In genomic region chr4:85452073-85452764, GRCh38 we compare ENCODE assay signal across 25 cellular contexts. TPM values are rescaled to one million over a fixed set of nuclear protein-coding genes. Genes with fewer than 3 reads are reported as not detected.
A peak's percentile ranks its signal among the peaks of the same experiment; 100 is the strongest.
DNase-seq lines count a peak whose midpoint lies in the region; ATAC-seq and TF ChIP-seq lines count a peak whose summit lies in the region.
"Had no signal": no experiment of that assay in that cellular context is flagged by ENCODE, and none has a peak within 500 bp of the region (broad histone marks: within the 10 kb centered on the region; RNA-seq: fewer than 3 reads in every experiment).

No MANE protein-coding gene starts in this region.

- no peaks in the 10 kb centered on the region for H3K27me3 ChIP-seq in neural progenitor cell

- H3K9me3 ChIP-seq in neural progenitor cell (ENCODE audit: low read depth): no peaks in the 10 kb centered on the region

- no peak overlapping the region for H3K9ac ChIP-seq in neural progenitor cell

- H3K27me3 Mint-ChIP-seq in neural progenitor cell (ENCODE audit: insufficient read depth, low read depth): peaks cover 2% of the 10 kb centered on the region
- H3K27me3 Mint-ChIP-seq: B cell; CD4-positive, CD25-positive, alpha-beta regulatory T cell had no signal

- no peaks in the 10 kb centered on the region for H3K79me2 ChIP-seq in neural progenitor cell (ENCODE audit: low read depth)

- no peaks in the 10 kb centered on the region for H3K4me1 ChIP-seq in neural progenitor cell

- H3K9me3 Mint-ChIP-seq in neural progenitor cell: no peaks in the 10 kb centered on the region
- H3K9me3 Mint-ChIP-seq: HFFc6 had no signal

- H3K4me3 Mint-ChIP-seq in neural progenitor cell: no peak overlapping the region
- H3K4me3 Mint-ChIP-seq: B cell, HFFc6 had no signal

- H3K27ac Mint-ChIP-seq in neural progenitor cell: no peak overlapping the region
- H3K27ac Mint-ChIP-seq: B cell; CD4-positive, CD25-positive, alpha-beta regulatory T cell; HFFc6 had no signal

- H3K4me1 Mint-ChIP-seq in neural progenitor cell: peaks cover 6% of the 10 kb centered on the region
- H3K4me1 Mint-ChIP-seq: CD4-positive, CD25-positive, alpha-beta regulatory T cell had no signal

- ATAC-seq in GM19463 (IDR thresholded peaks at IDR 0.05; ENCODE audit: unreplicated experiment): no peak
- ATAC-seq: GM12878 had no signal

- peak overlapping the region; percentile 46 for H2AFZ ChIP-seq in neural progenitor cell (replicated peaks)

- no peaks in the 10 kb centered on the region for H3F3A ChIP-seq in neural progenitor cell (ENCODE audit: low read depth)

- TF ChIP-seq CTCF in fibroblast of villous mesenchyme (IDR thresholded peaks at IDR 0.05; ENCODE audit: insufficient read depth, low read depth, low read length) (no peak), neural progenitor cell (IDR thresholded peaks at IDR 0.05) (no peak)

- H3K4me3 ChIP-seq in fibroblast of villous mesenchyme (ENCODE audit: low read depth, low read length): no peak overlapping the region
- H3K4me3 ChIP-seq in neural progenitor cell: no peak overlapping the region
- H3K4me3 ChIP-seq: GM12878 had no signal

- H3K36me3 Mint-ChIP-seq in neural progenitor cell: no peaks in the 10 kb centered on the region
- H3K36me3 Mint-ChIP-seq: CD4-positive, CD25-positive, alpha-beta regulatory T cell had no signal

- no peaks in the 10 kb centered on the region for H4K20me1 ChIP-seq in neural progenitor cell (ENCODE audit: low read depth)

- H3K27ac ChIP-seq in neural progenitor cell: no peak overlapping the region
- H3K27ac ChIP-seq: 22Rv1 had no signal

- no peaks in the 10 kb centered on the region for H3K36me3 ChIP-seq in neural progenitor cell

- peak in 2 of 3 experiments; percentile 2 to 25 for DNase-seq in NCI-H1417 (lab: John Stamatoyannopoulos, UW)
- no peak for DNase-seq in NCI-H1417 treated with DMSO at 0.1 percent for 48 hours (lab: John Stamatoyannopoulos, UW)
- peak; percentile 81 for DNase-seq in SK-N-DZ (ENCODE audit: low spot score)
- peak; percentile 20 for DNase-seq in fibroblast of villous mesenchyme (ENCODE audit: low read depth)
- DNase-seq in neural progenitor cell (ENCODE audit: low spot score): no peak
- no peak for DNase-seq in RKO (ENCODE audit: low spot score)
- DNase-seq in epidermal melanocyte (ENCODE audit: insufficient read length, low spot score): no peak
- DNase-seq: CD4-positive, CD25-positive, alpha-beta regulatory T cell; COR-L47; DMS 273 treated with DMSO at 0.1 percent for 48 hours; GF-D8; H7; HFFc6; KG1; MV-4-11; NCI-H1436; NCI-H2171; NCI-H526 treated with DMSO at 0.1 percent for 48 hours; NK-92 treated with Interleukin-12 subunit alpha and Interleukin-12 subunit beta, amount 100 ng/mL, for 24 hours; OCI-M1; SHP77 treated with DMSO at 0.1 percent for 48 hours had no signal

- no peak overlapping the region for H3K4me2 ChIP-seq in neural progenitor cell

RNA-seq across cellular contexts. Expression of gene ARHGAP24, which starts 22.7 kb away (rescaled TPM):
- polyA plus RNA-seq in SK-N-DZ (2014; cell fraction: cytosol; rRNA removed): 2.3 and 4.1 TPM in 2 replicates
- 0.93 and 1.1 TPM in 2 replicates for polyA plus RNA-seq in SK-N-DZ (2014; cell fraction: nucleus; rRNA removed)
- total RNA-seq in fibroblast of villous mesenchyme: 37.0 and 56.6 TPM in 2 replicates
- 2.2 and 2.6 TPM in 2 replicates for total RNA-seq in neural progenitor cell (ENCODE audit: low replicate concordance)
- total RNA-seq: CD4-positive, CD25-positive, alpha-beta regulatory T cell had no signal

Comparison
In these comparisons a context has a peak if more than half of its experiments do, and no peak if none do; other contexts are left out.
1. DNase-seq: peak in NCI-H1417 (2 of 3), SK-N-DZ (single experiment) and fibroblast of villous mesenchyme (single experiment); none in NCI-H1417 treated with DMSO at 0.1 percent for 48 hours (single experiment), neural progenitor cell (single experiment), RKO (single experiment) and epidermal melanocyte (single experiment).
2. RNA of gene ARHGAP24, which starts 22.7 kb away (total RNA-seq): 37.0 to 56.6 TPM in fibroblast of villous mesenchyme; 2.2 to 2.6 TPM in neural progenitor cell; every median in the first group is over 10 times any median in the second.